1 cellular context compared by ENCODE assay signal in genomic region chr7:112206238-112207105, GRCh38.
TF ChIP-seq lines count a peak whose summit lies in the region.

Gene DOCK4 (minus strand): TSS chr7:112206399. CDS start chr7:112206138, 261 bp downstream.
Gene ZNF277 (plus strand): TSS chr7:112206695. CDS start chr7:112206717, 22 bp downstream.

TF ChIP-seq in K562, 482 proteins besides CTCF, POLR2A, EP300 and RAD21 (continued from another document and continues in another):
- TF ChIP-seq ZHX1 (conservative IDR thresholded peaks at IDR 0.05; ENCODE audit: low read length) (no peak), ZFP91 (CRISPR knock-in tag; IDR thresholded peaks at IDR 0.05) (no peak), HDAC2 (IDR thresholded peaks at IDR 0.05) (no peak), ZBTB34 (CRISPR knock-in tag; IDR thresholded peaks at IDR 0.05) (0 out of 2 replicates have a peak, but pooled peaks have one; percentile 8), SETDB1 (IDR thresholded peaks at IDR 0.05; ENCODE audit: low read length) (no peak), BMI1 (IDR thresholded peaks at IDR 0.05; ENCODE audit: low read length) (no peak), DACH1 (IDR thresholded peaks at IDR 0.05; ENCODE audit: partially characterized antibody) (no peak), C11orf30 (IDR thresholded peaks at IDR 0.05; ENCODE audit: low read depth) (no peak), MCM3 (IDR thresholded peaks at IDR 0.05) (no peak), POLR3A (IDR thresholded peaks at IDR 0.05; ENCODE audit: borderline replicate concordance, extremely low read depth, insufficient read depth, insufficient read length) (no peak), ZNF583 (CRISPR knock-in tag; IDR thresholded peaks at IDR 0.05) (no peak), ARID4B (CRISPR knock-in tag; IDR thresholded peaks at IDR 0.05) (no peak), ZNF146 (CRISPR knock-in tag; IDR thresholded peaks at IDR 0.05; ENCODE audit: unreplicated experiment) (no peak), TRIM24 (IDR thresholded peaks at IDR 0.05) (no peak), ZNF324 (CRISPR knock-in tag; IDR thresholded peaks at IDR 0.05) (no peak), DEAF1 (CRISPR knock-in tag; IDR thresholded peaks at IDR 0.05) (no peak), BCLAF1 (IDR thresholded peaks at IDR 0.05; ENCODE audit: borderline replicate concordance in 1 of 2, control insufficient read depth in 1 of 2, low read depth in 2 of 2, low read length in 1 of 2) (no peak), SMARCA5 (IDR thresholded peaks at IDR 0.05) (no peak), ZNF655 (CRISPR knock-in tag; IDR thresholded peaks at IDR 0.05) (no peak), NR2F6 (CRISPR knock-in tag; IDR thresholded peaks at IDR 0.05) (no peak), RCOR1 (IDR thresholded peaks at IDR 0.05; ENCODE audit: borderline replicate concordance in 1 of 2, low read depth in 2 of 2, low read length in 2 of 2) (peak in 1 of 2 experiments; percentile 60; a peak in 1 of 4 replicates), ZKSCAN1 (IDR thresholded peaks at IDR 0.05; ENCODE audit: low read depth, low read length) (no peak; the same call in 1 of the 2 replicates), ZNF436 (CRISPR knock-in tag; IDR thresholded peaks at IDR 0.05) (no peak), MAFG (tag; conservative IDR thresholded peaks at IDR 0.05) (no peak), HMG20B (CRISPR knock-in tag; IDR thresholded peaks at IDR 0.05) (no peak), PTRF (tag; IDR thresholded peaks at IDR 0.05) (no peak), MTA3 (IDR thresholded peaks at IDR 0.05; ENCODE audit: borderline replicate concordance) (no peak; the same call in 1 of the 2 replicates), ZBTB8A (IDR thresholded peaks at IDR 0.05; ENCODE audit: partially characterized antibody) (no peak), NKRF (IDR thresholded peaks at IDR 0.05; ENCODE audit: borderline replicate concordance) (peak; percentile 82), TARDBP (IDR thresholded peaks at IDR 0.05) (no peak), PTBP1 (IDR thresholded peaks at IDR 0.05; ENCODE audit: low read depth, low read length) (no peak; the same call in 1 of the 2 replicates), PCBP2 (IDR thresholded peaks at IDR 0.05; ENCODE audit: low read depth, low read length, poor library complexity, severe bottlenecking) (no peak), RERE (CRISPR knock-in tag; IDR thresholded peaks at IDR 0.05; ENCODE audit: borderline replicate concordance) (no peak)
